13 cellular contexts compared by ENCODE assay signal in genomic region chr21:43194303-43195130, GRCh38. TPM values are rescaled to one million over a fixed set of nuclear protein-coding genes. Genes with fewer than 3 reads are reported as not detected.
DNase-seq lines count a peak whose midpoint lies in the region; ATAC-seq and TF ChIP-seq lines count a peak whose summit lies in the region.
"Had no signal": no experiment of that assay in that cellular context is flagged by ENCODE, and none has a peak within 500 bp of the region (broad histone marks: within the 10 kb centered on the region; RNA-seq: fewer than 3 reads in every experiment).

No MANE protein-coding gene starts in this region.

- H3K4me1 ChIP-seq in colonic mucosa = no peaks in the 10 kb centered on the region

- intact Hi-C loops in colonic mucosa (cut with DNase I) = no loop called here

- H3K36me3 Mint-ChIP-seq in mesothelial cell of epicardium = peaks cover 8% of the 10 kb centered on the region
- H3K36me3 Mint-ChIP-seq in type B pancreatic cell = no peaks in the 10 kb centered on the region

- H3K9me3 Mint-ChIP-seq in mesothelial cell of epicardium = peaks cover 13% of the 10 kb centered on the region
- peaks cover 12% of the 10 kb centered on the region for H3K9me3 Mint-ChIP-seq in type B pancreatic cell
- H3K9me3 Mint-ChIP-seq in stimulated activated naive CD8-positive, alpha-beta T cell treated with anti-CD3 and anti-CD28 coated beads, Interleukin-15, amount 100 ng/mL, for 72 hours = peaks cover 7 to 14% of the 10 kb centered on the region in 2 donors

- H3K27ac ChIP-seq in colonic mucosa = no peak overlapping the region

- H3K9me3 ChIP-seq in colonic mucosa = no peaks in the 10 kb centered on the region

- H3K9ac ChIP-seq in colonic mucosa (ENCODE audit: low read depth in 2 of 2, low read length in 2 of 2) = no peak overlapping the region

- H3K27ac Mint-ChIP-seq in mesothelial cell of epicardium = peak overlapping the region; percentile 89
- H3K27ac Mint-ChIP-seq in type B pancreatic cell = peak overlapping the region; percentile 19
- no peak overlapping the region for H3K27ac Mint-ChIP-seq in stimulated activated naive CD8-positive, alpha-beta T cell treated with anti-CD3 and anti-CD28 coated beads, Interleukin-15, amount 100 ng/mL, for 72 hours

- no peak for ATAC-seq in stimulated activated naive CD8-positive, alpha-beta T cell treated with anti-CD3 and anti-CD28 coated beads, Interleukin-15, amount 100 ng/mL, for 72 hours

- H3K4me3 ChIP-seq in colonic mucosa = no peak overlapping the region

- H3K4me3 Mint-ChIP-seq in mesothelial cell of epicardium = no peak overlapping the region
- H3K4me3 Mint-ChIP-seq in type B pancreatic cell = no peak overlapping the region
- no peak overlapping the region for H3K4me3 Mint-ChIP-seq in stimulated activated naive CD8-positive, alpha-beta T cell treated with anti-CD3 and anti-CD28 coated beads, Interleukin-15, amount 100 ng/mL, for 72 hours

- H3K36me3 ChIP-seq in colonic mucosa = no peaks in the 10 kb centered on the region

- no peaks in the 10 kb centered on the region for H3K27me3 ChIP-seq in colonic mucosa

- no peak for TF ChIP-seq CTCF in colonic mucosa (IDR thresholded peaks at IDR 0.05)
- no peak for TF ChIP-seq CTCF in mesothelial cell of epicardium (IDR thresholded peaks at IDR 0.05; ENCODE audit: unreplicated experiment)
- TF ChIP-seq CTCF in type B pancreatic cell (conservative IDR thresholded peaks at IDR 0.05) = no peak

- H3K4me1 Mint-ChIP-seq in mesothelial cell of epicardium (peaks cover 41% of the 10 kb centered on the region), type B pancreatic cell (ENCODE audit: unreplicated experiment) (peaks cover 30% of the 10 kb centered on the region)
- H3K4me1 Mint-ChIP-seq in stimulated activated naive CD8-positive, alpha-beta T cell treated with anti-CD3 and anti-CD28 coated beads, Interleukin-15, amount 100 ng/mL, for 72 hours = peaks cover 20% of the 10 kb centered on the region

- H3K27me3 Mint-ChIP-seq in mesothelial cell of epicardium (ENCODE audit: low read depth) = peaks cover 10% of the 10 kb centered on the region
- peaks cover 20% of the 10 kb centered on the region for H3K27me3 Mint-ChIP-seq in type B pancreatic cell
- H3K27me3 Mint-ChIP-seq in stimulated activated naive CD8-positive, alpha-beta T cell treated with anti-CD3 and anti-CD28 coated beads, Interleukin-15, amount 100 ng/mL, for 72 hours = peaks cover 9% of the 10 kb centered on the region

- DNase-seq in activated effector memory CD4-positive, alpha-beta T cell treated with anti-CD3 and anti-CD28 coated beads, Interleukin-2, amount 50 U/mL, for 16 hours = peak; percentile 46
- no peak for DNase-seq in activated effector memory CD4-positive, alpha-beta T cell treated with Interleukin-2 at 50 U/mL for 16 hours
- DNase-seq in colonic mucosa (peak; percentile 14), mesothelial cell of epicardium (ENCODE audit: low spot score in 2 of 2, unreplicated experiment in 2 of 2) (peak in 1 of 2 experiments; percentile 38), type B pancreatic cell (ENCODE audit: extremely low spot score, unreplicated experiment) (peak; percentile 60), SK-N-DZ (ENCODE audit: low spot score) (no peak), NCI-H2081 treated with DMSO at 0.1 percent for 48 hours (lab: John Stamatoyannopoulos, UW) (no peak)
- DNase-seq in stimulated activated naive CD8-positive, alpha-beta T cell treated with anti-CD3 and anti-CD28 coated beads, Interleukin-15, amount 100 ng/mL, for 72 hours = no peak
- DNase-seq: erythroblast, nucleus accumbens had no signal

RNA-seq across cellular contexts. Expression of gene CRYAA, which starts 25.7 kb away (rescaled TPM):
- total RNA-seq in colonic mucosa (not detected), mesothelial cell of epicardium (not detected in 3 replicates), type B pancreatic cell (ENCODE audit: low replicate concordance) (not detected in 2 replicates)
- not detected in 2 replicates for polyA plus RNA-seq in SK-N-DZ (2014; cell fraction: cytosol; rRNA removed)
- not detected in 2 replicates for polyA plus RNA-seq in SK-N-DZ (2014; cell fraction: nucleus; rRNA removed)
- total RNA-seq: bronchial epithelial cell; T-helper 2 cell treated with Interferon-gamma antibody and Interleukin-4, amounts not matched to agents 100 ng/mL and 5 ng/mL, for 36 hours; temporal lobe had no signal

Comparison
In these comparisons a context has a peak if more than half of its experiments do, and no peak if none do; other contexts are left out.
1. DNase-seq: peak in activated effector memory CD4-positive, alpha-beta T cell treated with anti-CD3 and anti-CD28 coated beads, Interleukin-2, amount 50 U/mL, for 16 hours (single experiment), colonic mucosa (single experiment) and type B pancreatic cell (single experiment); none in activated effector memory CD4-positive, alpha-beta T cell treated with Interleukin-2 at 50 U/mL for 16 hours (single experiment), SK-N-DZ (single experiment), stimulated activated naive CD8-positive, alpha-beta T cell treated with anti-CD3 and anti-CD28 coated beads, Interleukin-15, amount 100 ng/mL, for 72 hours (0 of 2) and NCI-H2081 treated with DMSO at 0.1 percent for 48 hours (single experiment).
2. H3K27ac Mint-ChIP-seq: peak in mesothelial cell of epicardium (single experiment) and type B pancreatic cell (single experiment); none in stimulated activated naive CD8-positive, alpha-beta T cell treated with anti-CD3 and anti-CD28 coated beads, Interleukin-15, amount 100 ng/mL, for 72 hours (0 of 2).